8 cellular contexts compared by ENCODE assay signal in the genomic region with DNA sequence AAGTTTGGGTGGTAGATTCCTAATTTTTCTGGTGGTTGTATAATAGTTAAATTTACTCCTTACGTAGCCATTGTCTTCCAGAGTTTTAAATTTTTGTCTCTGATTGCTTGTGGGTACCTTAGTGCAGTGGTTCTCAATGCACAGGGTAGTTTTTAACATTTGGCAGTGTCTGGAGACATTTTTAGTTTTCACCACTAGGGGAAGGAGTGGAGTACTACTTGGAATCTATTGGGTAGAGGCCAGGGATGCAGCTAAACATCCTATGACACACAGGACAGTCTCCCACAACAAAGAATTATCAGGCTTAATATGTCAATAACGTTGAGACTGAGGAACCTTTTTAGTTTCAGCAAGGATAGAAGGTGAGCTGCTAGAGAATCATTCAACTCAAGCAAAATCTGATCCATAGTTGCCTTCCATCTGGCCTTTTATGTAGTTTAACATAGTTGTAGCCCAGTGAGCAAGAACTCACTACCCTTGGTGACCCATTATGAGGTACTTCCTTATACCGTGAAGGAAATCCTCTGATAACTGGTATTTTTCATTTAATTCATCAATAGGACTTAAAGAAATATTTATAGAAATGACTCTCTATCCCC. TPM values are rescaled to one million over a fixed set of nuclear protein-coding genes. Genes with fewer than 3 reads are reported as not detected.
DNase-seq lines count a peak whose midpoint lies in the region; ATAC-seq, FAIRE-seq and TF ChIP-seq lines count a peak whose summit lies in the region.

No MANE protein-coding gene starts in this region.

- H3K9ac ChIP-seq in liver (ENCODE audit: low read depth in 1 of 2, low read length in 2 of 2) = no peak overlapping the region

- in situ Hi-C loops in astrocyte of the spinal cord (cut with HindIII; ENCODE audit: low sequenced_read_pairs) = no loop called here

- peak; percentile 21 to 63 for TF ChIP-seq RAD21 in liver (IDR thresholded peaks at IDR 0.05)

- DNase-seq in D721Med (ENCODE audit: insufficient read length, low spot score) (no peak), HuH-7.5 (ENCODE audit: low spot score) (peak; percentile 65), astrocyte of the spinal cord (ENCODE audit: low read depth, low spot score) (peak; percentile 26), mesenteric fat pad (ENCODE audit: low spot score) (no peak)
- DNase-seq in activated naive CD4-positive, alpha-beta T cell treated with anti-CD3 and anti-CD28 coated beads for 36 hours = no peak
- no peak for DNase-seq in activated effector memory CD4-positive, alpha-beta T cell treated with Interleukin-2 at 50 U/mL for 16 hours

- H3K27me3 Mint-ChIP-seq in activated naive CD4-positive, alpha-beta T cell treated with anti-CD3 and anti-CD28 coated beads for 36 hours (ENCODE audit: low read depth) = no peaks in the 10 kb centered on the region

- no peaks in the 10 kb centered on the region for H3K4me1 ChIP-seq in liver (ENCODE audit: control insufficient read depth in 4 of 4, insufficient read depth in 4 of 4, low read length in 3 of 4)

- H3K27ac Mint-ChIP-seq in activated naive CD4-positive, alpha-beta T cell treated with anti-CD3 and anti-CD28 coated beads for 36 hours = no peak overlapping the region

- H3K27ac ChIP-seq in liver (ENCODE audit: low read depth in 1 of 2, low read length in 2 of 2) = no peak overlapping the region

- no peak overlapping the region for H3K4me3 ChIP-seq in astrocyte of the spinal cord (ENCODE audit: low read depth, low read length)
- H3K4me3 ChIP-seq in liver (ENCODE audit: low read depth in 1 of 3, low read length in 3 of 3) = no peak overlapping the region

- H3K9me3 Mint-ChIP-seq in activated naive CD4-positive, alpha-beta T cell treated with anti-CD3 and anti-CD28 coated beads for 36 hours = no peaks in the 10 kb centered on the region

- H3K36me3 Mint-ChIP-seq in activated naive CD4-positive, alpha-beta T cell treated with anti-CD3 and anti-CD28 coated beads for 36 hours (ENCODE audit: low read depth) = peaks cover 5% of the 10 kb centered on the region

- intact Hi-C loops in activated naive CD4-positive, alpha-beta T cell treated with anti-CD3 and anti-CD28 coated beads for 36 hours (cut with micrococcal nuclease) = loop anchor here (2.0 kb wide), 2 partner anchors 26 kb away; a partner anchor contains a TSS

- H3K4me1 Mint-ChIP-seq in activated naive CD4-positive, alpha-beta T cell treated with anti-CD3 and anti-CD28 coated beads for 36 hours (ENCODE audit: low read depth) = no peaks in the 10 kb centered on the region

- TF ChIP-seq CTCF in D721Med (IDR thresholded peaks at IDR 0.05; ENCODE audit: insufficient read depth, missing control alignments) = peak; percentile 30
- peak; percentile 51 for TF ChIP-seq CTCF in astrocyte of the spinal cord (IDR thresholded peaks at IDR 0.05; ENCODE audit: low read depth, low read length)
- TF ChIP-seq CTCF in liver (IDR thresholded peaks at IDR 0.05; ENCODE audit: low read depth, low read length, missing input control) = peak; percentile 45

- no peak for FAIRE-seq in D721Med (lab: Jason Lieb, UNC)

- no peak overlapping the region for H3K4me3 Mint-ChIP-seq in activated naive CD4-positive, alpha-beta T cell treated with anti-CD3 and anti-CD28 coated beads for 36 hours

- H3K9me3 ChIP-seq in liver (ENCODE audit: control insufficient read depth in 4 of 4, low read length in 3 of 4) = no peaks in the 10 kb centered on the region

- no peaks in the 10 kb centered on the region for H3K27me3 ChIP-seq in liver (ENCODE audit: control insufficient read depth in 4 of 4, insufficient read depth in 4 of 4, low read length in 3 of 4)

- 79% methylated on average over 3 of the region's 3 CpGs for WGBS in liver

- CTCF ChIA-PET in activated naive CD4-positive, alpha-beta T cell treated with anti-CD3 and anti-CD28 coated beads for 36 hours (lab: Charles Lee) = interaction anchor here (1.0 to 1.3 kb wide), 4 partner anchors 9 to 32 kb away, joined by 3 to 4 read pairs (median 4); a partner anchor contains a TSS

- ATAC-seq in GM19351 (IDR thresholded peaks at IDR 0.05; ENCODE audit: unreplicated experiment) = peak; percentile 91

- no peaks in the 10 kb centered on the region for H3K36me3 ChIP-seq in liver (ENCODE audit: control insufficient read depth in 4 of 4, insufficient read depth in 3 of 4, low read depth in 1 of 4, low read length in 3 of 4)

TF ChIP-seq in liver, 16 proteins besides CTCF, POLR2A, EP300 and RAD21:
- TF ChIP-seq TAF1 (conservative IDR thresholded peaks at IDR 0.05) (no peak), JUND (IDR thresholded peaks at IDR 0.05) (no peak)
- TF ChIP-seq, protein P1, sequence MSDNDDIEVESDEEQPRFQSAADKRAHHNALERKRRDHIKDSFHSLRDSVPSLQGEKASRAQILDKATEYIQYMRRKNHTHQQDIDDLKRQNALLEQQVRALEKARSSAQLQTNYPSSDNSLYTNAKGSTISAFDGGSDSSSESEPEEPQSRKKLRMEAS (IDR thresholded peaks at IDR 0.05) = no peak

RNA-seq across cellular contexts. Expression of a gene that starts 8.6 kb away (rescaled TPM):
- total RNA-seq in liver (not detected), mesenteric fat pad (not detected)
- polyA plus RNA-seq in liver = under 1 TPM in 1 of 2 donors, not detected in 1; 0.18 TPM
- total RNA-seq in activated naive CD4-positive, alpha-beta T cell treated with anti-CD3 and anti-CD28 coated beads for 36 hours = not detected

RNA-seq across cellular contexts. Expression of a gene that starts 25.7 kb away (rescaled TPM):
- total RNA-seq in liver (1 to 10 TPM; 2.6 to 3.9 TPM), mesenteric fat pad (4.6 TPM)
- 1 to 10 TPM; 2.3 to 2.4 TPM for polyA plus RNA-seq in liver
- total RNA-seq in activated naive CD4-positive, alpha-beta T cell treated with anti-CD3 and anti-CD28 coated beads for 36 hours = 1 to 10 TPM; 4.5 to 5.3 TPM

RNA-seq across cellular contexts. Expression of a gene that starts 25.9 kb away (rescaled TPM):
- 10 to 100 TPM; 11.1 to 14.6 TPM for total RNA-seq in liver
- polyA plus RNA-seq in liver = 1 to 10 TPM; 3.8 to 5.1 TPM
- 11.1 TPM for total RNA-seq in mesenteric fat pad
- total RNA-seq in activated naive CD4-positive, alpha-beta T cell treated with anti-CD3 and anti-CD28 coated beads for 36 hours = 10 to 100 TPM; 10.9 to 15.8 TPM

RNA-seq across cellular contexts. Expression of a gene that starts 57.1 kb away (rescaled TPM):
- total RNA-seq in liver = 1 to 10 TPM; 3.1 to 3.9 TPM
- polyA plus RNA-seq in liver = 1 to 10 TPM; 3.0 to 5.8 TPM
- total RNA-seq in mesenteric fat pad = 10.0 TPM
- total RNA-seq in activated naive CD4-positive, alpha-beta T cell treated with anti-CD3 and anti-CD28 coated beads for 36 hours = 1 to 10 TPM; 8.0 to 8.3 TPM

Comparison
In these comparisons a context has a peak if more than half of its experiments do, and no peak if none do; other contexts are left out.
1. DNase-seq: peak in HuH-7.5 (single experiment) and astrocyte of the spinal cord (single experiment); none in D721Med (single experiment), mesenteric fat pad (single experiment), activated naive CD4-positive, alpha-beta T cell treated with anti-CD3 and anti-CD28 coated beads for 36 hours (single experiment) and activated effector memory CD4-positive, alpha-beta T cell treated with Interleukin-2 at 50 U/mL for 16 hours (single experiment).
2. Peak in every context shown above with its lines, with median percentiles within 50 percentile points of each other: CTCF ChIP-seq.